In the genomic region with DNA sequence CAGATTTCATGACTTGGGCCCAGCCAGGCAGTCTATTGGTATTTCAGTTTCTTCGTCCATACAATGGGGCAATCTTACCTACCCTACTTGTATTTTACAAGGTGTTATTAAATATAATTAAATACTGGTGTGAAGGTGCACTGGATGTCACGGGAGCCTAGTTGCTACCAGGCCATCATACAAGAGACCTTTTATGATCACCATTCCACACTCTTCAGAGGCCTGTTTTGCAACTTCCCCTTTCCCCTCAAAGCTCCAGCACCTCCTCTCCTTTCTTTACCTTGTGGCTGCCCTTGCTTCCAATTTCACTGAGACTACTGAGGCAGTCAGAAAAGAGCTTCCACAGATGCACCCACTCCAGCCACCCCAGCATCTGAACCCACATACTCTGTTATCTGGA, we compare ENCODE assay signal across 19 cellular contexts.
"Had no signal": no experiment of that assay in that cellular context is flagged by ENCODE, and none has a peak within 500 bp of the region (broad histone marks: within the 10 kb centered on the region; RNA-seq: fewer than 3 reads in every experiment).

No MANE protein-coding gene starts in this region.

- H3K4me3 ChIP-seq: body of pancreas, esophagus squamous epithelium, right atrium auricular region, thyroid gland had no signal

- H3K4me3 Mint-ChIP-seq: activated CD4-positive, alpha-beta memory T cell treated with anti-CD3 and anti-CD28 coated beads, Interleukin-2, amount 10 ng/mL, durations not matched to agents 7 days and 5 days; activated naive CD8-positive, alpha-beta T cell treated with anti-CD3 and anti-CD28 coated beads for 36 hours; activated T-cell treated with anti-CD3 and anti-CD28 coated beads, Interleukin-2, amount 50 U/mL, for 72 hours; nephron; stimulated activated naive B cell treated with anti-CD40 and anti-IgM and Interleukin-4, amounts not matched to agents 10 μg/mL and 1 μg/mL and 100 μg/mL, for 72 hours had no signal

- H3K27ac Mint-ChIP-seq: activated CD4-positive, alpha-beta memory T cell treated with anti-CD3 and anti-CD28 coated beads, Interleukin-2, amount 10 ng/mL, durations not matched to agents 7 days and 5 days; activated naive CD8-positive, alpha-beta T cell treated with anti-CD3 and anti-CD28 coated beads for 36 hours; activated T-cell treated with anti-CD3 and anti-CD28 coated beads, Interleukin-2, amount 50 U/mL, for 72 hours; nephron; progenitor cell of endocrine pancreas; stimulated activated naive B cell treated with anti-CD40 and anti-IgM and Interleukin-4, amounts not matched to agents 10 μg/mL and 1 μg/mL and 100 μg/mL, for 72 hours had no signal

- H3K27me3 Mint-ChIP-seq: activated naive CD8-positive, alpha-beta T cell treated with anti-CD3 and anti-CD28 coated beads for 36 hours; progenitor cell of endocrine pancreas; stimulated activated naive B cell treated with anti-CD40 and anti-IgM and Interleukin-4, amounts not matched to agents 10 μg/mL and 1 μg/mL and 100 μg/mL, for 72 hours had no signal

- H3K27me3 ChIP-seq: body of pancreas, esophagus squamous epithelium, right atrium auricular region, thyroid gland had no signal

- H3K4me1 Mint-ChIP-seq: activated CD4-positive, alpha-beta memory T cell treated with anti-CD3 and anti-CD28 coated beads, Interleukin-2, amount 10 ng/mL, durations not matched to agents 7 days and 5 days; activated naive CD8-positive, alpha-beta T cell treated with anti-CD3 and anti-CD28 coated beads for 36 hours; nephron had no signal

- H3K27ac ChIP-seq: body of pancreas, esophagus squamous epithelium, right atrium auricular region, thyroid gland had no signal

- ATAC-seq: activated T-cell treated with anti-CD3 and anti-CD28 coated beads, Interleukin-2, amount 50 U/mL, for 72 hours; body of pancreas; stimulated activated naive B cell treated with anti-CD40 and anti-IgM and Interleukin-4, amounts not matched to agents 10 μg/mL and 1 μg/mL and 100 μg/mL, for 72 hours had no signal

- DNase-seq: activated CD4-positive, alpha-beta memory T cell treated with anti-CD3 and anti-CD28 coated beads, Interleukin-2, amount 10 ng/mL, durations not matched to agents 7 days and 5 days; activated CD4-positive, alpha-beta T cell treated with anti-CD3 and anti-CD28 coated beads for 4 hours; activated naive CD8-positive, alpha-beta T cell treated with anti-CD3 and anti-CD28 coated beads for 36 hours; activated T-cell treated with anti-CD3 and anti-CD28 coated beads, Interleukin-2, amount 50 U/mL, for 72 hours; amygdala; body of pancreas; central memory CD4-positive, alpha-beta T cell; cortex of kidney; effector CD4-positive, alpha-beta T cell; esophagus squamous epithelium; mesendoderm; occipital lobe; stimulated activated CD4-positive, alpha-beta T cell treated with anti-CD3 and anti-CD28 coated beads, Interleukin-2, amount 100 ng/mL, for 48 hours; stimulated activated naive B cell treated with anti-CD40 and anti-IgM and Interleukin-4, amounts not matched to agents 10 μg/mL and 1 μg/mL and 100 μg/mL, for 72 hours; T1000; thyroid gland had no signal

- H3K36me3 ChIP-seq: esophagus squamous epithelium, right atrium auricular region, thyroid gland had no signal

- H3K36me3 Mint-ChIP-seq: activated naive CD8-positive, alpha-beta T cell treated with anti-CD3 and anti-CD28 coated beads for 36 hours; stimulated activated naive B cell treated with anti-CD40 and anti-IgM and Interleukin-4, amounts not matched to agents 10 μg/mL and 1 μg/mL and 100 μg/mL, for 72 hours had no signal

- H3K4me1 ChIP-seq: body of pancreas, esophagus squamous epithelium, right atrium auricular region, thyroid gland had no signal

- H3K9me3 ChIP-seq: body of pancreas, esophagus squamous epithelium, thyroid gland had no signal
